1 cellular context compared by ENCODE assay signal in genomic region chr7:27329917-27330316, GRCh38.
TF ChIP-seq lines count a peak whose summit lies in the region.

No MANE protein-coding gene starts in this region.

TF ChIP-seq in GM23338, 12 proteins besides CTCF, POLR2A, EP300 and RAD21 (continued from another document):
- TF ChIP-seq, protein P1, sequence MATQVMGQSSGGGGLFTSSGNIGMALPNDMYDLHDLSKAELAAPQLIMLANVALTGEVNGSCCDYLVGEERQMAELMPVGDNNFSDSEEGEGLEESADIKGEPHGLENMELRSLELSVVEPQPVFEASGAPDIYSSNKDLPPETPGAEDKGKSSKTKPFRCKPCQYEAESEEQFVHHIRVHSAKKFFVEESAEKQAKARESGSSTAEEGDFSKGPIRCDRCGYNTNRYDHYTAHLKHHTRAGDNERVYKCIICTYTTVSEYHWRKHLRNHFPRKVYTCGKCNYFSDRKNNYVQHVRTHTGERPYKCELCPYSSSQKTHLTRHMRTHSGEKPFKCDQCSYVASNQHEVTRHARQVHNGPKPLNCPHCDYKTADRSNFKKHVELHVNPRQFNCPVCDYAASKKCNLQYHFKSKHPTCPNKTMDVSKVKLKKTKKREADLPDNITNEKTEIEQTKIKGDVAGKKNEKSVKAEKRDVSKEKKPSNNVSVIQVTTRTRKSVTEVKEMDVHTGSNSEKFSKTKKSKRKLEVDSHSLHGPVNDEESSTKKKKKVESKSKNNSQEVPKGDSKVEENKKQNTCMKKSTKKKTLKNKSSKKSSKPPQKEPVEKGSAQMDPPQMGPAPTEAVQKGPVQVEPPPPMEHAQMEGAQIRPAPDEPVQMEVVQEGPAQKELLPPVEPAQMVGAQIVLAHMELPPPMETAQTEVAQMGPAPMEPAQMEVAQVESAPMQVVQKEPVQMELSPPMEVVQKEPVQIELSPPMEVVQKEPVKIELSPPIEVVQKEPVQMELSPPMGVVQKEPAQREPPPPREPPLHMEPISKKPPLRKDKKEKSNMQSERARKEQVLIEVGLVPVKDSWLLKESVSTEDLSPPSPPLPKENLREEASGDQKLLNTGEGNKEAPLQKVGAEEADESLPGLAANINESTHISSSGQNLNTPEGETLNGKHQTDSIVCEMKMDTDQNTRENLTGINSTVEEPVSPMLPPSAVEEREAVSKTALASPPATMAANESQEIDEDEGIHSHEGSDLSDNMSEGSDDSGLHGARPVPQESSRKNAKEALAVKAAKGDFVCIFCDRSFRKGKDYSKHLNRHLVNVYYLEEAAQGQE (IDR thresholded peaks at IDR 0.05; ENCODE audit: unreplicated experiment) = no peak
- TF ChIP-seq ZNF331 (CRISPR knock-in tag; IDR thresholded peaks at IDR 0.05; ENCODE audit: low read depth) (no peak), POLR2AphosphoS5 (IDR thresholded peaks at IDR 0.05; ENCODE audit: low read depth) (no peak), CREB1 (CRISPR knock-in tag; IDR thresholded peaks at IDR 0.05; ENCODE audit: low read depth) (no peak), JUNB (IDR thresholded peaks at IDR 0.05; ENCODE audit: unreplicated experiment) (no peak), NANOG (IDR thresholded peaks at IDR 0.05; ENCODE audit: borderline replicate concordance) (no peak), ETS1 (IDR thresholded peaks at IDR 0.05) (no peak), EZH2 (IDR thresholded peaks at IDR 0.05; ENCODE audit: low read depth, unreplicated experiment) (no peak)
